20 cellular contexts compared by ENCODE assay signal in genomic region chr2:23544589-23545295, GRCh38.
"Had no signal": no experiment of that assay in that cellular context is flagged by ENCODE, and none has a peak within 500 bp of the region (broad histone marks: within the 10 kb centered on the region; RNA-seq: fewer than 3 reads in every experiment).

No MANE protein-coding gene starts in this region.

- H3K9me3 ChIP-seq: pancreas, suprapubic skin had no signal

- H3K4me3 Mint-ChIP-seq: activated CD8-positive, alpha-beta T cell treated with anti-CD3 and anti-CD28 coated beads for 36 hours; activated naive CD4-positive, alpha-beta T cell treated with anti-CD3 and anti-CD28 coated beads, Interleukin-2, amount 50 U/mL, for 24 hours; activated T-cell treated with anti-CD3 and anti-CD28 coated beads, Interleukin-2, amount 50 U/mL, for 4 hours; mesothelial cell of epicardium; neural progenitor cell; stimulated activated naive CD8-positive, alpha-beta T cell treated with anti-CD3 and anti-CD28 coated beads, Interleukin-15, Interleukin-2, amounts not matched to agents 100 ng/mL and 50 ng/mL, for 24 hours; type B pancreatic cell had no signal

- DNase-seq: activated CD8-positive, alpha-beta T cell treated with anti-CD3 and anti-CD28 coated beads for 36 hours; activated effector memory CD4-positive, alpha-beta T cell treated with Interleukin-2 at 50 U/mL for 16 hours; activated T-cell treated with anti-CD3 and anti-CD28 coated beads, Interleukin-2, amount 50 U/mL, for 4 hours; central memory CD4-positive, alpha-beta T cell; effector CD8-positive, alpha-beta T cell; foreskin keratinocyte; head of caudate nucleus; kidney glomerular epithelial cell; pancreas; stimulated activated CD4-positive, alpha-beta T cell treated with anti-CD3 and anti-CD28 coated beads, Interleukin-4, amount 100 ng/mL, for 24 hours; stimulated activated CD8-positive, alpha-beta memory T cell treated with anti-CD3 and anti-CD28 coated beads, Interleukin-4, amount 100 ng/mL, for 48 hours had no signal

- ATAC-seq: activated T-cell treated with anti-CD3 and anti-CD28 coated beads, Interleukin-2, amount 50 U/mL, for 4 hours had no signal

- H3K27ac ChIP-seq: coronary artery, foreskin keratinocyte, neural progenitor cell, pancreas, skin epidermis, suprapubic skin, VCaP had no signal

- H3K36me3 Mint-ChIP-seq: mesothelial cell of epicardium, neural progenitor cell, type B pancreatic cell had no signal

- H3K36me3 ChIP-seq: neural progenitor cell, pancreas, suprapubic skin had no signal

- H3K4me1 ChIP-seq: foreskin keratinocyte, pancreas had no signal

- H3K27ac Mint-ChIP-seq: activated CD8-positive, alpha-beta T cell treated with anti-CD3 and anti-CD28 coated beads for 36 hours; activated naive CD4-positive, alpha-beta T cell treated with anti-CD3 and anti-CD28 coated beads, Interleukin-2, amount 50 U/mL, for 24 hours; mesothelial cell of epicardium; neural progenitor cell; stimulated activated naive CD8-positive, alpha-beta T cell treated with anti-CD3 and anti-CD28 coated beads, Interleukin-15, Interleukin-2, amounts not matched to agents 100 ng/mL and 50 ng/mL, for 24 hours had no signal

- H3K9me3 Mint-ChIP-seq: activated CD8-positive, alpha-beta T cell treated with anti-CD3 and anti-CD28 coated beads for 36 hours; activated naive CD4-positive, alpha-beta T cell treated with anti-CD3 and anti-CD28 coated beads, Interleukin-2, amount 50 U/mL, for 24 hours; activated T-cell treated with anti-CD3 and anti-CD28 coated beads, Interleukin-2, amount 50 U/mL, for 4 hours; mesothelial cell of epicardium; neural progenitor cell; stimulated activated naive CD8-positive, alpha-beta T cell treated with anti-CD3 and anti-CD28 coated beads, Interleukin-15, Interleukin-2, amounts not matched to agents 100 ng/mL and 50 ng/mL, for 24 hours; type B pancreatic cell had no signal

- H3K27me3 ChIP-seq: foreskin keratinocyte, neural progenitor cell, pancreas, suprapubic skin had no signal

- H3K27me3 Mint-ChIP-seq: activated CD8-positive, alpha-beta T cell treated with anti-CD3 and anti-CD28 coated beads for 36 hours; activated naive CD4-positive, alpha-beta T cell treated with anti-CD3 and anti-CD28 coated beads, Interleukin-2, amount 50 U/mL, for 24 hours; stimulated activated naive CD8-positive, alpha-beta T cell treated with anti-CD3 and anti-CD28 coated beads, Interleukin-15, Interleukin-2, amounts not matched to agents 100 ng/mL and 50 ng/mL, for 24 hours; type B pancreatic cell had no signal

- H3K9ac ChIP-seq: neural progenitor cell had no signal

- H3K4me3 ChIP-seq: coronary artery, neural progenitor cell, pancreas, skin epidermis, suprapubic skin had no signal

- H2AFZ ChIP-seq: neural progenitor cell had no signal

- H3K4me2 ChIP-seq: neural progenitor cell had no signal
